ENCODE assay signal across 14 cellular contexts in the genomic region with DNA sequence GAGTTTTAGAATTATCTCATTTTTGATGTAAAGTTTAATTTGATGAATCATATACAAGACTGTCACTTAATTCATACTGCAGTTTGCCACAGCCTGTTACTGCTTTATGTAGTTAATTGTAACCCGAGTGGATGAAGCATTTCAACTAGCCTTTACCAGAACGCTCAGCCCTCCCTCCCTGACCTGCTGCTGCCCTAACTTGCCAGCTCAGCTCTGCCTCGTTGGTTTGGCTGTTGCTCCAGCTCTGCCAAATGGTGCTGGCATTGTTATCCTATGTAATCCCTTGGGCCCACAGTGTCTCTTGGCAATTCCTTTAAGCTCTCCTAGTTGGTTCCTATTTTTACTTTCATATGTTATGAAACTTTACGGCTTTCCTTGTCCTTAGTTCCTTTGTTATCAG.
DNase-seq lines count a peak whose midpoint lies in the region; ATAC-seq and TF ChIP-seq lines count a peak whose summit lies in the region.
"Had no signal": no experiment of that assay in that cellular context is flagged by ENCODE, and none has a peak within 500 bp of the region (broad histone marks: within the 10 kb centered on the region; RNA-seq: fewer than 3 reads in every experiment).

No MANE protein-coding gene starts in this region.

- no peaks in the 10 kb centered on the region for H3K27me3 Mint-ChIP-seq in Calu3 (ENCODE audit: unreplicated experiment)

- ATAC-seq in mucosa of descending colon, result no peak

- H3K9me3 ChIP-seq in ascending aorta (no peaks in the 10 kb centered on the region), mucosa of descending colon (no peaks in the 10 kb centered on the region)
- H3K9me3 ChIP-seq: SJSA1 had no signal

- CTCF ChIA-PET in Calu3 (lab: Charles Lee), result no interaction called here

- TF ChIP-seq CTCF in NB4 (IDR thresholded peaks at IDR 0.05; ENCODE audit: low read depth, low read length) (no peak), ascending aorta (IDR thresholded peaks at IDR 0.05) (no peak), Calu3 (IDR thresholded peaks at IDR 0.05; ENCODE audit: unreplicated experiment) (no peak), mucosa of descending colon (IDR thresholded peaks at IDR 0.05) (no peak)

- H3K36me3 ChIP-seq in ascending aorta (no peaks in the 10 kb centered on the region), mucosa of descending colon (ENCODE audit: low read depth) (no peaks in the 10 kb centered on the region)

- H3K4me3 ChIP-seq in NB4 (ENCODE audit: low read depth, low read length) (no peak overlapping the region), ascending aorta (peak overlapping the region in 1 of 2 donors; percentile 3), mucosa of descending colon (no peak overlapping the region)
- H3K4me3 ChIP-seq: lung, SJSA1 had no signal

- H3K27ac ChIP-seq in ascending aorta, result peak overlapping the region; percentile 27 to 72
- H3K27ac ChIP-seq: epithelial cell of prostate, SJSA1 had no signal

- peaks cover 5% of the 10 kb centered on the region for H3K36me3 Mint-ChIP-seq in Calu3 (ENCODE audit: insufficient read depth, unreplicated experiment)

- no peak overlapping the region for H3K4me3 Mint-ChIP-seq in Calu3 (ENCODE audit: low read depth, unreplicated experiment)

- DNase-seq in AG20443 (ENCODE audit: low spot score), result peak; percentile 48
- DNase-seq in NB4 (ENCODE audit: low read depth), result peak; percentile 38
- DNase-seq in ascending aorta (ENCODE audit: low spot score in 2 of 2), result peak; percentile 44 to 83
- peak; percentile 36 for DNase-seq in iris pigment epithelial cell (ENCODE audit: low read depth)
- no peak for DNase-seq in activated CD4-positive, CD25-positive, alpha-beta regulatory T cell treated with anti-CD3 and anti-CD28 coated beads, Interleukin-2, amount 50 U/mL, for 72 hours
- DNase-seq in SHP77 treated with DMSO at 0.1 percent for 48 hours (lab: John Stamatoyannopoulos, UW), result no peak
- DNase-seq in Calu3, result no peak
- DNase-seq in mucosa of descending colon, result no peak
- DNase-seq: activated CD4-positive, alpha-beta T cell treated with anti-CD3 and anti-CD28 coated beads, Interleukin-2, amount 50 U/mL, for 4 hours; Caco-2; small intestine had no signal

- no peak for TF ChIP-seq POLR2A in NB4 (IDR thresholded peaks at IDR 0.05; ENCODE audit: extremely low read depth, insufficient read length)

- peaks cover 3% of the 10 kb centered on the region for H3K9me3 Mint-ChIP-seq in Calu3 (ENCODE audit: low read depth, unreplicated experiment)

- H3K4me1 ChIP-seq in ascending aorta (peaks cover 6 to 20% of the 10 kb centered on the region in 2 donors), mucosa of descending colon (ENCODE audit: low read depth) (no peaks in the 10 kb centered on the region)

- H3K4me1 Mint-ChIP-seq in Calu3 (ENCODE audit: low read depth, unreplicated experiment), result no peaks in the 10 kb centered on the region

- H3K27me3 ChIP-seq in ascending aorta, result no peaks in the 10 kb centered on the region
- H3K27me3 ChIP-seq: SJSA1 had no signal

- BruUV-seq in Calu3 (replicated peaks; lab: Mats Ljungman, UMichigan), result no TSS peak

- intact Hi-C loops in ascending aorta (cut with DNase I) (no loop called here), Calu3 (cut with micrococcal nuclease; ENCODE audit: unreplicated experiment) (no loop called here), mucosa of descending colon (cut with DNase I, micrococcal nuclease) (no loop called here)

- H3K27ac Mint-ChIP-seq in Calu3 (ENCODE audit: unreplicated experiment), result no peak overlapping the region

Comparison
In these comparisons a context has a peak if more than half of its experiments do, and no peak if none do; other contexts are left out.
1. DNase-seq: peak in AG20443 (single experiment), NB4 (single experiment), ascending aorta (2 of 2) and iris pigment epithelial cell (single experiment); none in activated CD4-positive, CD25-positive, alpha-beta regulatory T cell treated with anti-CD3 and anti-CD28 coated beads, Interleukin-2, amount 50 U/mL, for 72 hours (single experiment), SHP77 treated with DMSO at 0.1 percent for 48 hours (single experiment), Calu3 (single experiment) and mucosa of descending colon (0 of 3).